ENCODE assay signal across 19 cellular contexts in genomic region chr7:48703446-48703845, GRCh38.
"Had no signal": no experiment of that assay in that cellular context is flagged by ENCODE, and none has a peak within 500 bp of the region (broad histone marks: within the 10 kb centered on the region; RNA-seq: fewer than 3 reads in every experiment).

No MANE protein-coding gene starts in this region.

- H3K27ac ChIP-seq: SJSA1, SK-N-MC had no signal

- H3K36me3 ChIP-seq: SJSA1 had no signal

- H3K9me3 ChIP-seq: SJSA1 had no signal

- H3K4me3 ChIP-seq: SJSA1, SK-N-MC had no signal

- DNase-seq: IMR-90, Kasumi-1, KG1, MM.1S, NCI-H1092 treated with DMSO at 0.1 percent for 48 hours, NCI-H1436, NCI-H187, NCI-H2029, NCI-H226, NCI-H446, NCI-H510A, NCI-H524 treated with DMSO at 0.1 percent for 48 hours, NCI-H69, NCI-H774, Right ventricle myocardium superior, RPMI8226, SIG-M5 had no signal

- H3K4me1 ChIP-seq: SJSA1 had no signal

- H3K27me3 ChIP-seq: SJSA1 had no signal
